Comparison of ENCODE assay signal across 14 cellular contexts in genomic region chr7:144239365-144239764, GRCh38. TPM values are rescaled to one million over a fixed set of nuclear protein-coding genes. Genes with fewer than 3 reads are reported as not detected.
"Had no signal": no experiment of that assay in that cellular context is flagged by ENCODE, and none has a peak within 500 bp of the region (broad histone marks: within the 10 kb centered on the region; RNA-seq: fewer than 3 reads in every experiment).

Gene OR2A42, minus strand, starts transcription at chr7:144239605. Its CDS starts 6,762 bp downstream, at chr7:144232843.

RNA-seq across cellular contexts. Expression of gene OR2A42, which starts in this region (rescaled TPM):
- total RNA-seq: activated naive CD4-positive, alpha-beta T cell treated with anti-CD3 and anti-CD28 coated beads for 36 hours; activated naive CD4-positive, alpha-beta T cell treated with anti-CD3 and anti-CD28 coated beads, Interleukin-2, amount 50 U/mL, for 72 hours; activated naive CD8-positive, alpha-beta T cell treated with anti-CD3 and anti-CD28 coated beads for 36 hours; activated naive CD8-positive, alpha-beta T cell treated with anti-CD3 and anti-CD28 coated beads, Interleukin-2, amount 10 ng/mL, durations not matched to agents 7 days and 5 days; activated T-cell treated with anti-CD3 and anti-CD28 coated beads, Interleukin-2, amount 50 U/mL, for 4 hours; activated T-cell treated with anti-CD3 and anti-CD28 coated beads, Interleukin-2, amount 50 U/mL, for 72 hours; activated T-helper 1 cell treated with anti-CD3 and anti-CD28 coated beads, Interleukin-12 subunit alpha, Interleukin-12 subunit beta, Interleukin-2, Interleukin-4 antibody, amounts not matched to agents 30 ng/mL and 10 ng/mL and 1 ng/mL, durations not matched to agents 14 hours and 24 hours and 36 hours; activated T-helper 17 cell treated with anti-CD3 and anti-CD28 coated beads, Interleukin-2, amount 50 U/mL, for 72 hours; ascending aorta; astrocyte; body of pancreas; bronchial epithelial cell; cardiac muscle cell; cardiac septum had no signal
- polyA plus RNA-seq: cardiac muscle cell had no signal
